ENCODE assay signal across 28 cellular contexts in the genomic region with DNA sequence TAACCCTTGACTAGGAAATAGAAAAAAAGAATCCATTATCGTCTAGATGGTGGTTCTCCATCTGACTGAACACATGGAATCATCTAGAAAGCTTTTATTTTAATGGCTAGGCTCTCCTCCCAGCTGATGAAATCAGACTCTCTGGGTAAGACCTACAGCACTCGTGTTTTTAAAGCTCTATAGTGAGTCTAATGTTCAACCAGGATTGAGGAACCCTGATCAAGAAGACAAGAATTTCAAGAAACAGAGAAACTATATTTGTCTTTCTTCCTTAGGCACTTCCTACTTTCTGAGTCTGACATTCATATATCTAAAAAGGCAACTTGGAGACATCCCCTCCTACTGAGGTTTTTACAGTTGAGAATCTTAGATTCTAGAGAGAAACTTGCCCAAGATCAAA.
"Had no signal": no experiment of that assay in that cellular context is flagged by ENCODE, and none has a peak within 500 bp of the region (broad histone marks: within the 10 kb centered on the region; RNA-seq: fewer than 3 reads in every experiment).

No MANE protein-coding gene starts in this region.

- H3K27me3 ChIP-seq: breast epithelium, esophagus squamous epithelium, gastrocnemius medialis, right atrium auricular region, transverse colon, uterus had no signal

- H3K36me3 Mint-ChIP-seq: activated naive CD8-positive, alpha-beta T cell; natural killer cell; T-cell had no signal

- H3K36me3 ChIP-seq: breast epithelium, esophagus squamous epithelium, gastrocnemius medialis, prostate gland, right atrium auricular region, transverse colon, uterus, WERI-Rb-1 had no signal

- H3K9me3 Mint-ChIP-seq: activated T-helper 2 cell treated with anti-CD3 and anti-CD28 coated beads, Interferon-gamma antibody, Interleukin-2, Interleukin-4, amounts not matched to agents 10 μg/mL and 5 μg/mL and 100 μg/mL, durations not matched to agents 14 hours and 24 hours and 36 hours; endodermal cell; natural killer cell; stimulated activated naive CD8-positive, alpha-beta T cell treated with anti-CD3 and anti-CD28 coated beads, Interleukin-15, amount 100 ng/mL, for 72 hours; T-cell; T-helper 2 cell treated with Interferon-gamma antibody and Interleukin-4, amounts not matched to agents 5 μg/mL and 100 μg/mL, for 36 hours had no signal

- H3K4me1 Mint-ChIP-seq: natural killer cell, T-cell had no signal

- DNase-seq: activated CD4-positive, alpha-beta T cell treated with anti-CD3 and anti-CD28 coated beads for 1 hour; activated CD4-positive, alpha-beta T cell treated with anti-CD3 and anti-CD28 coated beads, Interleukin-2, amount 50 U/mL, for 1 hour; activated CD8-positive, alpha-beta T cell treated with anti-CD3 and anti-CD28 coated beads, Interleukin-2, amount 10 ng/mL, durations not matched to agents 7 days and 5 days; activated naive CD4-positive, alpha-beta T cell; activated T-cell treated with anti-CD3 and anti-CD28 coated beads, Interleukin-2, amount 50 U/mL, for 1 hour; endodermal cell; esophagus squamous epithelium; gastrocnemius medialis; head of caudate nucleus; hypothalamus; islet precursor cell; left colon; midbrain; natural killer cell; stimulated activated CD4-positive, alpha-beta T cell treated with anti-CD3 and anti-CD28 coated beads, Interleukin-4, amount 100 ng/mL, for 24 hours; stimulated activated naive CD8-positive, alpha-beta T cell treated with anti-CD3 and anti-CD28 coated beads, Interleukin-15, amount 100 ng/mL, for 72 hours; T-cell; transverse colon; uterus; WERI-Rb-1 had no signal

- H3K4me3 ChIP-seq: breast epithelium, coronary artery, esophagus squamous epithelium, gastrocnemius medialis, lung, prostate gland, right atrium auricular region, transverse colon, uterus had no signal

- H3K27ac Mint-ChIP-seq: activated CD8-positive, alpha-beta T cell treated with anti-CD3 and anti-CD28 coated beads, Interleukin-2, amount 10 ng/mL, durations not matched to agents 7 days and 5 days; activated naive CD8-positive, alpha-beta T cell; activated T-helper 2 cell treated with anti-CD3 and anti-CD28 coated beads, Interferon-gamma antibody, Interleukin-2, Interleukin-4, amounts not matched to agents 10 μg/mL and 5 μg/mL and 100 μg/mL, durations not matched to agents 14 hours and 24 hours and 36 hours; endodermal cell; natural killer cell; stimulated activated naive CD8-positive, alpha-beta T cell treated with anti-CD3 and anti-CD28 coated beads, Interleukin-15, amount 100 ng/mL, for 72 hours; T-cell; T-helper 2 cell treated with Interferon-gamma antibody and Interleukin-4, amounts not matched to agents 5 μg/mL and 100 μg/mL, for 36 hours had no signal

- H3K27ac ChIP-seq: breast epithelium, coronary artery, esophagus squamous epithelium, gastrocnemius medialis, prostate gland, right atrium auricular region, transverse colon, uterus, WERI-Rb-1 had no signal

- H3K4me3 Mint-ChIP-seq: activated CD8-positive, alpha-beta T cell treated with anti-CD3 and anti-CD28 coated beads, Interleukin-2, amount 10 ng/mL, durations not matched to agents 7 days and 5 days; activated naive CD8-positive, alpha-beta T cell; endodermal cell; natural killer cell; stimulated activated naive CD8-positive, alpha-beta T cell treated with anti-CD3 and anti-CD28 coated beads, Interleukin-15, amount 100 ng/mL, for 72 hours; T-cell; T-helper 2 cell treated with Interferon-gamma antibody and Interleukin-4, amounts not matched to agents 5 μg/mL and 100 μg/mL, for 36 hours had no signal

- H3K9me3 ChIP-seq: breast epithelium, esophagus squamous epithelium, gastrocnemius medialis, prostate gland, right atrium auricular region, transverse colon, uterus had no signal

- H3K4me1 ChIP-seq: breast epithelium, gastrocnemius medialis, prostate gland, right atrium auricular region, uterus had no signal

- ATAC-seq: activated CD8-positive, alpha-beta T cell treated with anti-CD3 and anti-CD28 coated beads, Interleukin-2, amount 10 ng/mL, durations not matched to agents 7 days and 5 days; gastrocnemius medialis; left colon; natural killer cell; stimulated activated naive CD8-positive, alpha-beta T cell treated with anti-CD3 and anti-CD28 coated beads, Interleukin-15, amount 100 ng/mL, for 72 hours; T-cell had no signal
